9 cellular contexts compared by ENCODE assay signal in genomic region chrX:44871114-44871645, GRCh38. TPM values are rescaled to one million over a fixed set of nuclear protein-coding genes. Genes with fewer than 3 reads are reported as not detected.
A peak's percentile ranks its signal among the peaks of the same experiment; 100 is the strongest.
DNase-seq lines count a peak whose midpoint lies in the region; ATAC-seq, FAIRE-seq and TF ChIP-seq lines count a peak whose summit lies in the region.
"Had no signal": no experiment of that assay in that cellular context is flagged by ENCODE, and none has a peak within 500 bp of the region (broad histone marks: within the 10 kb centered on the region; RNA-seq: fewer than 3 reads in every experiment).

No MANE protein-coding gene starts in this region.

- H3K4me2 ChIP-seq in A549: peak overlapping the region; percentile 84
- no peak overlapping the region for H3K4me2 ChIP-seq in mesendoderm (ENCODE audit: low read length)

- no TSS peak for BruUV-seq in MCF 10A (replicated peaks; lab: Mats Ljungman, UMichigan)

- peak overlapping the region; percentile 99 to 100 for H3K27ac ChIP-seq in A549
- H3K27ac ChIP-seq in mesendoderm (ENCODE audit: low read depth, low read length): no peak overlapping the region

- no peak overlapping the region for H3K9ac ChIP-seq in mesendoderm (ENCODE audit: low read length)

- H3K4me1 Mint-ChIP-seq in HFFc6 (ENCODE audit: low read depth) (peaks cover 6% of the 10 kb centered on the region), MCF 10A (ENCODE audit: insufficient read depth, unreplicated experiment) (peaks cover 6% of the 10 kb centered on the region)

- TF ChIP-seq EP300 in A549 (IDR thresholded peaks at IDR 0.05): no peak

- CTCF ChIA-PET in A549 (lab: Yijun Ruan, JAX) (no interaction called here), MCF 10A (lab: Yijun Ruan, JAX) (interaction anchor here (1.2 kb wide), 1 partner anchor 11 kb away, joined by 4 read pairs; no protein-coding TSS in a partner anchor)

- no peaks in the 10 kb centered on the region for H3K9me3 Mint-ChIP-seq in HFFc6
- H3K9me3 Mint-ChIP-seq in MCF 10A (ENCODE audit: unreplicated experiment): no peaks in the 10 kb centered on the region

- H3K79me2 ChIP-seq in mesendoderm (ENCODE audit: control insufficient read depth, insufficient read depth, low read length): peaks cover 20% of the 10 kb centered on the region

- FAIRE-seq in A549 (lab: Jason Lieb, UNC): no peak

- POLR2A ChIA-PET in A549 (lab: Yijun Ruan, JAX): interaction anchor here (0.5 to 0.8 kb wide), 2 partner anchors 249 to 562 kb away, joined by 3 read pairs; no protein-coding TSS in a partner anchor
- POLR2A ChIA-PET in MCF 10A (lab: Yijun Ruan, JAX): interaction anchor here (0.6 to 5.8 kb wide), 6 partner anchors 8 to 1575 kb away, joined by 3 to 56 read pairs (median 6); partner anchors contain the start of gene FUNDC1

- no peak for ATAC-seq in A549
- no peak for ATAC-seq in GM19035 (IDR thresholded peaks at IDR 0.05; ENCODE audit: unreplicated experiment)
- ATAC-seq in sciatic nerve: no peak

- H3K18ac ChIP-seq in mesendoderm (ENCODE audit: low read length): no peak overlapping the region

- H3K4me1 ChIP-seq in A549 (0 out of 3 replicates have a peak, but pooled peaks cover 11% of the 10 kb centered on the region), mesendoderm (ENCODE audit: control insufficient read depth, low read depth, low read length) (no peaks in the 10 kb centered on the region)

- WGBS in A549 (ENCODE audit: missing lambda C conversion rate): 92% methylated on average over 16 of the region's 16 CpGs
- no CpG with 5 or more reads among the region's 16 CpGs for WGBS in mesendoderm (ENCODE audit: extremely low coverage, insufficient coverage, low lambda C conversion rate)

- no peaks in the 10 kb centered on the region for H3K36me3 ChIP-seq in mesendoderm (ENCODE audit: control insufficient read depth, insufficient read depth, low read length)

- H4K5ac ChIP-seq in mesendoderm (ENCODE audit: low read length): no peak overlapping the region

- H3K56ac ChIP-seq in mesendoderm (ENCODE audit: low read length): peak overlapping the region; percentile 56

- H3K79me1 ChIP-seq in mesendoderm (ENCODE audit: low read length): no peaks in the 10 kb centered on the region

- H4K8ac ChIP-seq in mesendoderm (ENCODE audit: low read depth, low read length): no peak overlapping the region

- no peak overlapping the region for H2AK5ac ChIP-seq in mesendoderm (ENCODE audit: low read length)

- H3K23ac ChIP-seq in mesendoderm (ENCODE audit: low read length): no peak overlapping the region

- no peak overlapping the region for H3K4ac ChIP-seq in mesendoderm (ENCODE audit: low read depth, low read length)

- TF ChIP-seq POLR2A in A549 (IDR thresholded peaks at IDR 0.05; ENCODE audit: low read length): no peak

- peak overlapping the region; percentile 97 for H3K4me3 Mint-ChIP-seq in HFFc6
- H3K4me3 Mint-ChIP-seq in MCF 10A (ENCODE audit: unreplicated experiment): peak overlapping the region; percentile 91

- H3K9me3 ChIP-seq in A549: no peaks in the 10 kb centered on the region

- H3K27ac Mint-ChIP-seq in HFFc6 (peak overlapping the region; percentile 57), MCF 10A (ENCODE audit: low read depth, unreplicated experiment) (no peak overlapping the region)

- no peak overlapping the region for H2BK15ac ChIP-seq in mesendoderm (replicated peaks; ENCODE audit: low read depth)

- no peak for DNase-seq in A549 (ENCODE audit: low read depth in 1 of 2, low spot score in 1 of 2)
- DNase-seq in HFFc6: no peak
- DNase-seq in MCF 10A (ENCODE audit: unreplicated experiment): no peak
- peak; percentile 7 for DNase-seq in mesendoderm
- no peak for DNase-seq in hippocampal formation (lab: John Stamatoyannopoulos, UW)
- no peak for DNase-seq in activated CD8-positive, alpha-beta memory T cell treated with anti-CD3 and anti-CD28 coated beads, Interleukin-2, amount 50 U/mL, for 48 hours
- DNase-seq in sciatic nerve (ENCODE audit: low spot score): no peak
- DNase-seq: SIG-M5 had no signal

- peaks cover 5% of the 10 kb centered on the region for H3K36me3 Mint-ChIP-seq in HFFc6 (ENCODE audit: low read depth)
- peaks cover 4% of the 10 kb centered on the region for H3K36me3 Mint-ChIP-seq in MCF 10A (ENCODE audit: insufficient read depth, unreplicated experiment)

- H2BK5ac ChIP-seq in mesendoderm (ENCODE audit: low read length): no peak overlapping the region

- TF ChIP-seq CTCF in A549 (IDR thresholded peaks at IDR 0.05): no peak
- no peak for TF ChIP-seq CTCF in HFFc6 (IDR thresholded peaks at IDR 0.05)
- TF ChIP-seq CTCF in MCF 10A (IDR thresholded peaks at IDR 0.05; ENCODE audit: unreplicated experiment): no peak

- H2BK120ac ChIP-seq in mesendoderm (ENCODE audit: low read depth, low read length): no peak overlapping the region

- no peak for TF ChIP-seq RAD21 in A549 (conservative IDR thresholded peaks at IDR 0.05 in 1 of 2, IDR thresholded peaks at IDR 0.05 in 1 of 2)

- H3K4me3 ChIP-seq in A549 (peak overlapping the region; percentile 79), mesendoderm (ENCODE audit: low read length) (no peak overlapping the region)

- no peaks in the 10 kb centered on the region for H3K27me3 ChIP-seq in mesendoderm (ENCODE audit: insufficient read depth, low read length, poor library complexity)

- intact Hi-C loops in MCF 10A (cut with micrococcal nuclease) (loop anchor here (5.0 to 10.0 kb wide), 2 partner anchors 194 to 916 kb away; no protein-coding TSS in a partner anchor), sciatic nerve (cut with DNase I) (no loop called here)

- H3K27me3 Mint-ChIP-seq in HFFc6 (ENCODE audit: insufficient read depth) (0 out of 2 replicates have a peak, but pooled peaks cover 2% of the 10 kb centered on the region), MCF 10A (ENCODE audit: insufficient read depth, unreplicated experiment) (no peaks in the 10 kb centered on the region)

TF ChIP-seq in A549, 52 proteins besides CTCF, POLR2A, EP300 and RAD21 (continues in another document):
- no peak for TF ChIP-seq SMC3 (IDR thresholded peaks at IDR 0.05)
- TF ChIP-seq HOXB5 (CRISPR knock-in tag; IDR thresholded peaks at IDR 0.05): no peak
- no peak for TF ChIP-seq RARB (CRISPR knock-in tag; IDR thresholded peaks at IDR 0.05)
- no peak for TF ChIP-seq NR3C1 (IDR thresholded peaks at IDR 0.05)
- no peak for TF ChIP-seq HMGXB4 (CRISPR knock-in tag; IDR thresholded peaks at IDR 0.05; ENCODE audit: borderline replicate concordance)
- no peak for TF ChIP-seq MAX (IDR thresholded peaks at IDR 0.05)

RNA-seq across cellular contexts. Expression of gene KDM6A, which starts 1.8 kb away (rescaled TPM):
- 18.4 and 24.1 TPM in 2 replicates for polyA plus RNA-seq in A549 (2011; rRNA removed)
- 5.6 and 8.8 TPM in 2 replicates for polyA plus RNA-seq in A549 (2012; cell fraction: cytosol; rRNA removed)
- polyA plus RNA-seq in A549 (2012; cell fraction: nucleus; rRNA removed): 9.4 and 10.3 TPM in 2 replicates
- polyA plus RNA-seq in A549 (2017; fragmentation: RNase III; extraction: RNeasy Plus Mini Kit Qiagen cat#74134 plus additional on column Dnase treatment): 8.5 to 9.3 TPM (median 9.0 TPM) in 3 replicates
- polyA minus RNA-seq in A549 (2011; rRNA and poly(A)+ RNA removed): 41.9 and 46.2 TPM in 2 replicates
- total RNA-seq in HFFc6 (2021; fragmentation: NEBNext Ultra II Directional; extraction: Animal tissue kit (Norgen Biotek cat#: 25700)): 10 to 100 TPM in 2 of 6 experiments, 1 to 10 TPM in 4; 6.4 to 14.3 (median 9.0) TPM
- total RNA-seq in MCF 10A (2022): 30.8 and 31.8 TPM in 2 replicates
- 88.2 TPM for polyA plus RNA-seq in mesendoderm (2013, experiment 1 of 2)
- polyA plus RNA-seq in mesendoderm (2013, experiment 2 of 2): 89.3 TPM
- total RNA-seq in sciatic nerve: 52.8 TPM

RNA-seq across cellular contexts. Expression of gene DUSP21, which starts 27.4 kb away (rescaled TPM):
- not detected in 2 replicates for polyA plus RNA-seq in A549 (2011; rRNA removed)
- polyA plus RNA-seq in A549 (2012; cell fraction: cytosol; rRNA removed): not detected in 2 replicates
- polyA plus RNA-seq in A549 (2012; cell fraction: nucleus; rRNA removed): not detected in 2 replicates
- not detected in 3 replicates for polyA plus RNA-seq in A549 (2017; fragmentation: RNase III; extraction: RNeasy Plus Mini Kit Qiagen cat#74134 plus additional on column Dnase treatment)
- not detected in 2 replicates for polyA minus RNA-seq in A549 (2011; rRNA and poly(A)+ RNA removed)
- total RNA-seq in HFFc6 (2021; fragmentation: NEBNext Ultra II Directional; extraction: Animal tissue kit (Norgen Biotek cat#: 25700)): not detected
- not detected in 2 replicates for total RNA-seq in MCF 10A (2022)
- not detected for polyA plus RNA-seq in mesendoderm (2013, experiment 1 of 2)
- polyA plus RNA-seq in mesendoderm (2013, experiment 2 of 2): not detected
- total RNA-seq in sciatic nerve: not detected
